Comparison of ENCODE assay signal across 9 cellular contexts in the genomic region with DNA sequence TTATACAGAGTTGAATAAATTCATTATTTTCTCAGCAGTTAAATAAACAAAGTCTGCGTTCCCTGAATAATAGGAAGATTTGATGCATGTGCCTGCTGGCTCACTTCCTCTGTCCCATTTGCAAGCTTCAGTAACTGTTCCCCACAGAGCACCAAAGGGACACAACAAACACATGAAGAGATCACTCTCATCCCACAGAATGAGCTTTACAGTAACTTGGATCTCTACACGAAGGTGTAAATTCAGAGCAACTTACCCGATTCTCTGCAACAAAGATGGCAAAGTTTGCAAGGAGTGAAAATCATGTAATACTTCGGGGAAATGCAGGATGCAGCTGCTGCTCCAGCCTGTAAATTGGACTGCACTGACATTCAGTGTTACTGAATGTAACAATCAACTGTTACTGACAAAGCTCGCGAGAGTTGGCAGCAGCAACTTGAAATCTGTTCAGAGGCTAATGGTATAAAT. TPM values are rescaled to one million over a fixed set of nuclear protein-coding genes. Genes with fewer than 3 reads are reported as not detected.
A peak's percentile ranks its signal among the peaks of the same experiment; 100 is the strongest.
DNase-seq lines count a peak whose midpoint lies in the region; ATAC-seq lines count a peak whose summit lies in the region.
"Had no signal": no experiment of that assay in that cellular context is flagged by ENCODE, and none has a peak within 500 bp of the region (broad histone marks: within the 10 kb centered on the region; RNA-seq: fewer than 3 reads in every experiment).

Gene BCHE (minus strand): TSS at position 366 of the 468 bp plus-strand sequence. CDS start 6,390 bp downstream, outside the sequence.

- peak within 1 kb of the TSS; percentile 14 for H3K4me2 ChIP-seq in mesendoderm (ENCODE audit: low read length)

- DNase-seq in Ammon's horn (ENCODE audit: low spot score) (peak; percentile 59), NCI-H2081 (lab: John Stamatoyannopoulos, UW) (peak; percentile 82 to 94), mesendoderm (peak; percentile 61), SW 1271 (lab: John Stamatoyannopoulos, UW) (no peak), NOMO-1 treated with DMSO at 0.1 percent for 48 hours (lab: John Stamatoyannopoulos, UW; ENCODE audit: unreplicated experiment) (no peak), cortex of kidney (lab: John Stamatoyannopoulos, UW) (no peak)
- DNase-seq: activated B cell treated with CpG ODN at 0.5 μM for 24 hours had no signal

- no peaks in the 10 kb centered on the region for H3K79me2 ChIP-seq in mesendoderm (ENCODE audit: control insufficient read depth, insufficient read depth, low read length)

- H3K27ac ChIP-seq in duodenal mucosa (ENCODE audit: low read depth, low read length) (no peak within 1 kb of the TSS), mesendoderm (ENCODE audit: low read depth, low read length) (no peak within 1 kb of the TSS)

- H3K27me3 ChIP-seq in duodenal mucosa (ENCODE audit: control insufficient read depth in 1 of 2, insufficient read depth in 2 of 2, low read length in 2 of 2) (no peaks in the 10 kb centered on the region), mesendoderm (ENCODE audit: insufficient read depth, low read length, poor library complexity) (no peaks in the 10 kb centered on the region)

- H4K8ac ChIP-seq in mesendoderm (ENCODE audit: low read depth, low read length) = no peak within 1 kb of the TSS

- H3K36me3 ChIP-seq in duodenal mucosa (ENCODE audit: control insufficient read depth in 1 of 2, insufficient read depth in 2 of 2, low read length in 2 of 2) (no peaks in the 10 kb centered on the region), mesendoderm (ENCODE audit: control insufficient read depth, insufficient read depth, low read length) (no peaks in the 10 kb centered on the region)

- WGBS in mesendoderm (ENCODE audit: extremely low coverage, insufficient coverage, low lambda C conversion rate) = no CpG with 5 or more reads among the region's 6 CpGs

- H2AK5ac ChIP-seq in mesendoderm (ENCODE audit: low read length) = no peak within 1 kb of the TSS

- no peak within 1 kb of the TSS for H4K5ac ChIP-seq in mesendoderm (ENCODE audit: low read length)

- no peaks in the 10 kb centered on the region for H3K9me3 ChIP-seq in duodenal mucosa (ENCODE audit: control insufficient read depth in 1 of 2, low read length in 2 of 2)

- no peak within 1 kb of the TSS for H2BK120ac ChIP-seq in mesendoderm (ENCODE audit: low read depth, low read length)

- H3K4me1 ChIP-seq in duodenal mucosa (ENCODE audit: control insufficient read depth in 1 of 2, insufficient read depth in 2 of 2, low read length in 2 of 2) (no peaks in the 10 kb centered on the region), mesendoderm (ENCODE audit: control insufficient read depth, low read depth, low read length) (no peaks in the 10 kb centered on the region)

- no peak within 1 kb of the TSS for H3K4ac ChIP-seq in mesendoderm (ENCODE audit: low read depth, low read length)

- H3K23ac ChIP-seq in mesendoderm (ENCODE audit: low read length) = no peak within 1 kb of the TSS

- peak within 1 kb of the TSS; percentile 38 for H3K56ac ChIP-seq in mesendoderm (ENCODE audit: low read length)

- no peak within 1 kb of the TSS for H2BK5ac ChIP-seq in mesendoderm (ENCODE audit: low read length)

- H3K18ac ChIP-seq in mesendoderm (ENCODE audit: low read length) = no peak within 1 kb of the TSS

- H2BK15ac ChIP-seq in mesendoderm (replicated peaks; ENCODE audit: low read depth) = no peak within 1 kb of the TSS

- H3K79me1 ChIP-seq in mesendoderm (ENCODE audit: low read length) = no peaks in the 10 kb centered on the region

- no peak for ATAC-seq in HG02610 (IDR thresholded peaks at IDR 0.05; ENCODE audit: unreplicated experiment)

- H3K9ac ChIP-seq in duodenal mucosa (ENCODE audit: low read depth in 1 of 2, low read length in 2 of 2) (no peak within 1 kb of the TSS), mesendoderm (ENCODE audit: low read length) (peak within 1 kb of the TSS; percentile 2)

- H3K4me3 ChIP-seq in duodenal mucosa (ENCODE audit: low read depth in 1 of 2, low read length in 2 of 2) = peak within 1 kb of the TSS; percentile 2 to 3
- H3K4me3 ChIP-seq in mesendoderm (ENCODE audit: low read length) = no peak within 1 kb of the TSS

RNA-seq across cellular contexts. Expression of gene BCHE, which starts in this region (rescaled TPM):
- polyA plus RNA-seq in mesendoderm (2013, experiment 1 of 2) = 0.76 TPM
- 0.88 TPM for polyA plus RNA-seq in mesendoderm (2013, experiment 2 of 2)

Comparison
In these comparisons a context has a peak if more than half of its experiments do, and no peak if none do; other contexts are left out.
1. DNase-seq: peak in Ammon's horn (single experiment), NCI-H2081 (2 of 2) and mesendoderm (single experiment); none in SW 1271 (0 of 2), NOMO-1 treated with DMSO at 0.1 percent for 48 hours (single experiment) and cortex of kidney (single experiment).